1 cellular context compared by ENCODE assay signal in the genomic region with DNA sequence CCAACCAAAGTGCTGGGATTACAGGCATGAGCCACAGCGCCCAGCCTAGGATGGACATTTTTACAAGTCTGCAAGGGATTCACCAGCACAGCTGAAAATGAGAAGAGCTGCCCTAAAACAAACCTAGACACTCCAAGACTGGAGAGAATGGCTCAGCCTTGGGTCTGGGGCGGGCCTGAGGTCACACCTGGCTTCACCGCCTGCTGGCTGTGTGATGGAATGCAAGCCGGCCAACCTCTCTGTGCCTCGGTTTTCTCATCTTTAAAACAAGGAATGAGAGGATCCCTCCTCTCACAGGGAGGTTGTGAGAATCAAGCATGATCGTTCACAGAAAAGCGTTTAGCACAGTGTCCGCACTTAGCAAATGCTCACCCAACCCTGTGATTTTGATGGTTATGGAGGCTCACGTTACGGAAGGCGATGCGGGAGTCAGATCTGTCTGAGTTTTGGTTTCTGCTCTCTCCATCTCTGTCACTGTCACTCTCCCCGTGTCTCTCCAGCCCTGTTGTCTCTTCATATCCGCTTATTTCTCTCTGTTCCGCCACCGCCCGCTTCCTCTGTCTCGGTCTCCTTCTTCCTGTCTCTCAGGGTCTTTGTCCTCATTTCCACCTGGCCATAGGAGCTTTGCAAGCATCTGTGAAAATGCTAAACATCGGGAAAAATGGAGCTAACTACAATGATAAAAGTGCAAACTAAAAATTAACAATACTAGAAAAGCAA.
TF ChIP-seq lines count a peak whose summit lies in the region.

No MANE protein-coding gene starts in this region.

TF ChIP-seq in WTC11, 78 proteins besides CTCF, POLR2A, EP300 and RAD21 (continued from another document):
- TF ChIP-seq, protein P1, sequence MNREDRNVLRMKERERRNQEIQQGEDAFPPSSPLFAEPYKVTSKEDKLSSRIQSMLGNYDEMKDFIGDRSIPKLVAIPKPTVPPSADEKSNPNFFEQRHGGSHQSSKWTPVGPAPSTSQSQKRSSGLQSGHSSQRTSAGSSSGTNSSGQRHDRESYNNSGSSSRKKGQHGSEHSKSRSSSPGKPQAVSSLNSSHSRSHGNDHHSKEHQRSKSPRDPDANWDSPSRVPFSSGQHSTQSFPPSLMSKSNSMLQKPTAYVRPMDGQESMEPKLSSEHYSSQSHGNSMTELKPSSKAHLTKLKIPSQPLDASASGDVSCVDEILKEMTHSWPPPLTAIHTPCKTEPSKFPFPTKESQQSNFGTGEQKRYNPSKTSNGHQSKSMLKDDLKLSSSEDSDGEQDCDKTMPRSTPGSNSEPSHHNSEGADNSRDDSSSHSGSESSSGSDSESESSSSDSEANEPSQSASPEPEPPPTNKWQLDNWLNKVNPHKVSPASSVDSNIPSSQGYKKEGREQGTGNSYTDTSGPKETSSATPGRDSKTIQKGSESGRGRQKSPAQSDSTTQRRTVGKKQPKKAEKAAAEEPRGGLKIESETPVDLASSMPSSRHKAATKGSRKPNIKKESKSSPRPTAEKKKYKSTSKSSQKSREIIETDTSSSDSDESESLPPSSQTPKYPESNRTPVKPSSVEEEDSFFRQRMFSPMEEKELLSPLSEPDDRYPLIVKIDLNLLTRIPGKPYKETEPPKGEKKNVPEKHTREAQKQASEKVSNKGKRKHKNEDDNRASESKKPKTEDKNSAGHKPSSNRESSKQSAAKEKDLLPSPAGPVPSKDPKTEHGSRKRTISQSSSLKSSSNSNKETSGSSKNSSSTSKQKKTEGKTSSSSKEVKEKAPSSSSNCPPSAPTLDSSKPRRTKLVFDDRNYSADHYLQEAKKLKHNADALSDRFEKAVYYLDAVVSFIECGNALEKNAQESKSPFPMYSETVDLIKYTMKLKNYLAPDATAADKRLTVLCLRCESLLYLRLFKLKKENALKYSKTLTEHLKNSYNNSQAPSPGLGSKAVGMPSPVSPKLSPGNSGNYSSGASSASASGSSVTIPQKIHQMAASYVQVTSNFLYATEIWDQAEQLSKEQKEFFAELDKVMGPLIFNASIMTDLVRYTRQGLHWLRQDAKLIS (CRISPR knock-in tag; IDR thresholded peaks at IDR 0.05; ENCODE audit: borderline replicate concordance), result no peak
- TF ChIP-seq TCF7 (CRISPR knock-in tag; IDR thresholded peaks at IDR 0.05; ENCODE audit: low read depth) (no peak), NFYB (CRISPR knock-in tag; conservative IDR thresholded peaks at IDR 0.05; ENCODE audit: low read depth) (no peak)
- TF ChIP-seq, protein P2, sequence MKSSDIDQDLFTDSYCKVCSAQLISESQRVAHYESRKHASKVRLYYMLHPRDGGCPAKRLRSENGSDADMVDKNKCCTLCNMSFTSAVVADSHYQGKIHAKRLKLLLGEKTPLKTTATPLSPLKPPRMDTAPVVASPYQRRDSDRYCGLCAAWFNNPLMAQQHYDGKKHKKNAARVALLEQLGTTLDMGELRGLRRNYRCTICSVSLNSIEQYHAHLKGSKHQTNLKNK (CRISPR knock-in tag; IDR thresholded peaks at IDR 0.05), result no peak
- TF ChIP-seq, protein P3, sequence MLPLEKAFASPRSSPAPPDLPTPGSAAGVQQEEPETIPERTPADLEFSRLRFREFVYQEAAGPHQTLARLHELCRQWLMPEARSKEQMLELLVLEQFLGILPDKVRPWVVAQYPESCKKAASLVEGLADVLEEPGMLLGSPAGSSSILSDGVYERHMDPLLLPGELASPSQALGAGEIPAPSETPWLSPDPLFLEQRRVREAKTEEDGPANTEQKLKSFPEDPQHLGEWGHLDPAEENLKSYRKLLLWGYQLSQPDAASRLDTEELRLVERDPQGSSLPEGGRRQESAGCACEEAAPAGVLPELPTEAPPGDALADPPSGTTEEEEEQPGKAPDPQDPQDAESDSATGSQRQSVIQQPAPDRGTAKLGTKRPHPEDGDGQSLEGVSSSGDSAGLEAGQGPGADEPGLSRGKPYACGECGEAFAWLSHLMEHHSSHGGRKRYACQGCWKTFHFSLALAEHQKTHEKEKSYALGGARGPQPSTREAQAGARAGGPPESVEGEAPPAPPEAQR (CRISPR knock-in tag; IDR thresholded peaks at IDR 0.05), result no peak
